In genomic region chr22:43993072-43993760, GRCh38 we compare ENCODE assay signal across 8 cellular contexts. TPM values are rescaled to one million over a fixed set of nuclear protein-coding genes. Genes with fewer than 3 reads are reported as not detected.
A peak's percentile ranks its signal among the peaks of the same experiment; 100 is the strongest.
DNase-seq lines count a peak whose midpoint lies in the region; ATAC-seq, FAIRE-seq and TF ChIP-seq lines count a peak whose summit lies in the region.

No MANE protein-coding gene starts in this region.

- 43% methylated on average over 17 of the region's 20 CpGs for WGBS in mammary epithelial cell (ENCODE audit: low coverage, missing lambda C conversion rate)

- no peak overlapping the region for H3K4me2 ChIP-seq in mammary epithelial cell (ENCODE audit: insufficient read depth, low read depth, low read length)

- DNase-seq in DMS 273 (lab: John Stamatoyannopoulos, UW; ENCODE audit: unreplicated experiment) (peak; percentile 67), DMS 273 treated with DMSO at 0.1 percent for 48 hours (lab: John Stamatoyannopoulos, UW) (no peak), NCI-H146 treated with DMSO at 0.1 percent for 48 hours (lab: John Stamatoyannopoulos, UW; ENCODE audit: unreplicated experiment) (peak; percentile 8), WERI-Rb-1 (peak; percentile 58), mammary epithelial cell (peak; percentile 11), kidney (no peak)
- DNase-seq in stimulated activated CD4-positive, alpha-beta T cell treated with anti-CD3 and anti-CD28 coated beads, Interleukin-2, amount 100 ng/mL, for 4 hours (ENCODE audit: low read depth): peak; percentile 33

- ATAC-seq in GM18870 (IDR thresholded peaks at IDR 0.05; ENCODE audit: unreplicated experiment): no peak

- H3K4me1 ChIP-seq in mammary epithelial cell (ENCODE audit: insufficient read depth, low read length): no peaks in the 10 kb centered on the region
- H3K4me1 ChIP-seq in kidney (ENCODE audit: control insufficient read depth in 1 of 2, insufficient read depth in 1 of 2, low read depth in 1 of 2, low read length in 2 of 2): no peaks in the 10 kb centered on the region

- H3K27me3 ChIP-seq in WERI-Rb-1 (ENCODE audit: insufficient read depth, low read depth, severe bottlenecking) (no peaks in the 10 kb centered on the region), mammary epithelial cell (ENCODE audit: insufficient read depth, low read length) (no peaks in the 10 kb centered on the region)

- H2AFZ ChIP-seq in mammary epithelial cell (ENCODE audit: low read depth, low read length): no peak overlapping the region

- H3K36me3 ChIP-seq in WERI-Rb-1: peaks cover 76% of the 10 kb centered on the region
- H3K36me3 ChIP-seq in mammary epithelial cell (ENCODE audit: insufficient read depth, low read length): peaks cover 15% of the 10 kb centered on the region
- H3K36me3 ChIP-seq in kidney (ENCODE audit: control insufficient read depth in 1 of 2, insufficient read depth in 2 of 2, low read length in 2 of 2): peaks cover 31 to 49% of the 10 kb centered on the region in 2 donors

- no peak overlapping the region for H3K9ac ChIP-seq in mammary epithelial cell (ENCODE audit: insufficient read depth, low read length)
- H3K9ac ChIP-seq in kidney (ENCODE audit: low read length in 2 of 2): no peak overlapping the region

- CTCF ChIA-PET in mammary epithelial cell (lab: Charles Lee; ENCODE audit: low non-redundant PET): interaction anchor here (0.5 to 1.5 kb wide), 9 partner anchors 16 to 1533 kb away, joined by 3 to 31 read pairs (median 3); no protein-coding TSS in a partner anchor

- no peaks in the 10 kb centered on the region for H4K20me1 ChIP-seq in mammary epithelial cell (ENCODE audit: insufficient read depth, low read length)

- no peak overlapping the region for H3K27ac ChIP-seq in WERI-Rb-1
- no peak overlapping the region for H3K27ac ChIP-seq in mammary epithelial cell (ENCODE audit: insufficient read depth, low read depth, low read length)
- no peak overlapping the region for H3K27ac ChIP-seq in kidney (ENCODE audit: low read depth in 2 of 2, low read length in 2 of 2)

- dilution Hi-C loops in mammary epithelial cell (cut with HindIII; ENCODE audit: low sequenced_read_pairs): loop anchor here (5.0 kb wide), 1 partner anchor 89 kb away; no protein-coding TSS in a partner anchor

- FAIRE-seq in kidney (lab: Jason Lieb, UNC): no peak

- in situ Hi-C loops in mammary epithelial cell (cut with MboI; ENCODE audit: low sequenced_read_pairs in 2 of 2): loop anchor here (10.0 kb wide), 2 partner anchors 92 to 632 kb away; no protein-coding TSS in a partner anchor

- H3K4me3 ChIP-seq in WERI-Rb-1 (ENCODE audit: low read depth, low read length): no peak overlapping the region
- H3K4me3 ChIP-seq in mammary epithelial cell (replicated peaks in 1 of 3; ENCODE audit: insufficient read depth in 1 of 3, low read depth in 2 of 3, low read length in 3 of 3): no peak overlapping the region
- no peak overlapping the region for H3K4me3 ChIP-seq in kidney (ENCODE audit: low read length in 2 of 2)

- H3K79me2 ChIP-seq in mammary epithelial cell (ENCODE audit: insufficient read depth, low read length): no peaks in the 10 kb centered on the region

- no peaks in the 10 kb centered on the region for H3K9me3 ChIP-seq in WERI-Rb-1 (ENCODE audit: severe bottlenecking)
- H3K9me3 ChIP-seq in mammary epithelial cell (replicated peaks; ENCODE audit: insufficient read depth, low read length): no peaks in the 10 kb centered on the region
- no peaks in the 10 kb centered on the region for H3K9me3 ChIP-seq in kidney (ENCODE audit: control insufficient read depth in 1 of 2, low read length in 2 of 2)

- intact Hi-C loops in mammary epithelial cell (cut with micrococcal nuclease): loop anchor here (1.0 kb wide), 4 partner anchors 88 to 633 kb away; no protein-coding TSS in a partner anchor
- intact Hi-C loops in kidney (cut with DNase I): loop anchor here (5.0 to 10.0 kb wide), 2 partner anchors 92 to 634 kb away; no protein-coding TSS in a partner anchor

- TF ChIP-seq CTCF in WERI-Rb-1 (IDR thresholded peaks at IDR 0.05; ENCODE audit: low read depth, low read length) (peak; percentile 92), mammary epithelial cell (conservative IDR thresholded peaks at IDR 0.05 in 1 of 2, IDR thresholded peaks at IDR 0.05 in 1 of 2; ENCODE audit: extremely low read depth in 1 of 2, insufficient read depth in 1 of 2, low read depth in 1 of 2, low read length in 2 of 2) (peak; percentile 95 to 97), kidney (IDR thresholded peaks at IDR 0.05; ENCODE audit: borderline replicate concordance, extremely low read depth, insufficient read depth) (peak; percentile 94)

- no TSS peak for BruUV-seq in mammary epithelial cell (replicated peaks; lab: Mats Ljungman, UMichigan)

RNA-seq across cellular contexts. Expression of gene PARVB, which starts 30.9 kb away (rescaled TPM):
- total RNA-seq in mammary epithelial cell: 10 to 100 TPM; 16.2 to 26.3 TPM
- polyA plus RNA-seq in mammary epithelial cell: 34.3 TPM
- polyA minus RNA-seq in mammary epithelial cell: 57.6 TPM
- total RNA-seq in kidney: 32.9 TPM
- 51.1 TPM for polyA plus RNA-seq in kidney (ENCODE audit: insufficient read depth, low read depth, low replicate concordance)

RNA-seq across cellular contexts. Expression of gene SAMM50, which starts 38.0 kb away (rescaled TPM):
- total RNA-seq in mammary epithelial cell (10 to 100 TPM; 49.0 to 49.2 TPM), kidney (34.9 TPM)
- polyA plus RNA-seq in mammary epithelial cell (48.5 TPM), kidney (ENCODE audit: insufficient read depth, low read depth, low replicate concordance) (57.0 TPM)
- 66.5 TPM for polyA minus RNA-seq in mammary epithelial cell

Comparison
In these comparisons a context has a peak if more than half of its experiments do, and no peak if none do; other contexts are left out.
1. DNase-seq: peak in DMS 273 (single experiment), NCI-H146 treated with DMSO at 0.1 percent for 48 hours (single experiment), WERI-Rb-1 (single experiment), mammary epithelial cell (single experiment) and stimulated activated CD4-positive, alpha-beta T cell treated with anti-CD3 and anti-CD28 coated beads, Interleukin-2, amount 100 ng/mL, for 4 hours (single experiment); none in DMS 273 treated with DMSO at 0.1 percent for 48 hours (single experiment) and kidney (single experiment).
2. Peak in every context shown above with its lines, with median percentiles within 50 percentile points of each other: CTCF ChIP-seq.